Comparison of ENCODE assay signal across 9 cellular contexts in the genomic region with DNA sequence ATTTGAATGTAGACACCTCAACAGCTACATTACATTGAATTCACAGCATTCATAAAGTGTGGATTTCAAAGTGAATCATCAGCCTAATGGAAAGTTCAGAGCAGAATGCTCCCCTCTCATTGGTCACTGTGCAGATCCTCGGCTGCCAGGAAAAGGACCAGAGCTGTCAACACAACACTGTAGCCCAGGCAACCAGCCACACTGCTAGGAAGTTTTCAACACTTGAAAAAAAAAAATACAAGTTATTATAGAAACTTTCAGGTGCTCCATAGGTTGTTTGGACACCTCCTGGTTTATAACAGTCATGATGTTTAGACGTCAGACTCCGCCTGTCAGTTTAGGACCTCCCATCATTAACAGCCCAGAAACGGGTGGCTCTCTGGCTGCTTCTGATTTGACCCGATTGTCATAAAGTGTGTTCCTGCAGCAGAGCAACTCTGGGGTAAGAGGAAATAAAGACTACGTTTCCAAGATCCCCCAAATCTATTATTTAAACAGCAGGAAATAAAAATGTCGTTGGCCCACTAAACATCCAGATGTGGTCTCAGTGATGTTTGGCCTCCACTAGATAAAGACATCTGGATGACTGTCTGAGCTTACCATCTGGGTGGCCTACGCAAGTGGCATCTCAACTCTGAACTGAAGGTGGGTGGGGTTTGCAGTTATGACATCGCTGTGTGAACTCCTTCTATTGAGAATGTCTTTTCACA.
A peak's percentile ranks its signal among the peaks of the same experiment; 100 is the strongest.
DNase-seq lines count a peak whose midpoint lies in the region; ATAC-seq and TF ChIP-seq lines count a peak whose summit lies in the region.
"Had no signal": no experiment of that assay in that cellular context is flagged by ENCODE, and none has a peak within 500 bp of the region (broad histone marks: within the 10 kb centered on the region; RNA-seq: fewer than 3 reads in every experiment).

No MANE protein-coding gene starts in this region.

- H3K36me3 ChIP-seq in CD8-positive, alpha-beta T cell (ENCODE audit: insufficient read depth, low read length) = no peaks in the 10 kb centered on the region
- H3K36me3 ChIP-seq in colonic mucosa (no peaks in the 10 kb centered on the region), mucosa of descending colon (ENCODE audit: low read depth) (no peaks in the 10 kb centered on the region)

- POLR2A ChIA-PET in CD8-positive, alpha-beta T cell (lab: Charles Lee) = no interaction called here

- no peak overlapping the region for H3K27ac Mint-ChIP-seq in CD8-positive, alpha-beta T cell
- peak overlapping the region in 2 of 7 donors; percentile 18 to 20 for H3K27ac Mint-ChIP-seq in CD14-positive monocyte

- TF ChIP-seq CTCF in CD8-positive, alpha-beta T cell (IDR thresholded peaks at IDR 0.05) = no peak
- TF ChIP-seq CTCF in colonic mucosa (IDR thresholded peaks at IDR 0.05) (no peak), mucosa of descending colon (IDR thresholded peaks at IDR 0.05) (no peak), CD14-positive monocyte (IDR thresholded peaks at IDR 0.05) (no peak)

- no peaks in the 10 kb centered on the region for H3K9me3 ChIP-seq in CD8-positive, alpha-beta T cell (ENCODE audit: low read length)
- no peaks in the 10 kb centered on the region for H3K9me3 ChIP-seq in colonic mucosa
- no peaks in the 10 kb centered on the region for H3K9me3 ChIP-seq in mucosa of descending colon

- no peak overlapping the region for H3K4me3 Mint-ChIP-seq in CD8-positive, alpha-beta T cell
- no peak overlapping the region for H3K4me3 Mint-ChIP-seq in CD14-positive monocyte

- H3K4me1 Mint-ChIP-seq in CD8-positive, alpha-beta T cell (ENCODE audit: low read depth) = no peaks in the 10 kb centered on the region
- peaks cover 3% of the 10 kb centered on the region for H3K4me1 Mint-ChIP-seq in CD14-positive monocyte

- no peak overlapping the region for H3K9ac ChIP-seq in colonic mucosa (ENCODE audit: low read depth in 2 of 2, low read length in 2 of 2)

- H3K27me3 ChIP-seq in CD8-positive, alpha-beta T cell (ENCODE audit: insufficient read depth, low read length) = no peaks in the 10 kb centered on the region
- no peaks in the 10 kb centered on the region for H3K27me3 ChIP-seq in colonic mucosa

- peaks cover 2% of the 10 kb centered on the region for H3K27me3 Mint-ChIP-seq in CD8-positive, alpha-beta T cell (ENCODE audit: low read depth)
- H3K27me3 Mint-ChIP-seq in CD14-positive monocyte (ENCODE audit: low read depth in 3 of 3) = peaks cover 0 to 2% (median 0%) of the 10 kb centered on the region in 3 donors

- no peak overlapping the region for H3K4me3 ChIP-seq in CD8-positive, alpha-beta T cell (ENCODE audit: low read depth, low read length)
- H3K4me3 ChIP-seq in colonic mucosa (no peak overlapping the region), mucosa of descending colon (no peak overlapping the region)

- intact Hi-C loops in CD8-positive, alpha-beta T cell (cut with DNase I, micrococcal nuclease) = no loop called here
- intact Hi-C loops in colonic mucosa (cut with DNase I) (no loop called here), mucosa of descending colon (cut with DNase I, micrococcal nuclease) (no loop called here), CD14-positive monocyte (cut with micrococcal nuclease) (no loop called here)

- no peaks in the 10 kb centered on the region for H3K4me1 ChIP-seq in CD8-positive, alpha-beta T cell (ENCODE audit: insufficient read depth, low read length)
- no peaks in the 10 kb centered on the region for H3K4me1 ChIP-seq in colonic mucosa
- H3K4me1 ChIP-seq in mucosa of descending colon (ENCODE audit: low read depth) = peaks cover 3% of the 10 kb centered on the region

- DNase-seq in CD8-positive, alpha-beta T cell = peak in 1 of 7 experiments; percentile 20
- peak; percentile 91 for DNase-seq in NCI-H226
- DNase-seq in colonic mucosa = peak; percentile 43
- DNase-seq in mucosa of descending colon = peak; percentile 41 to 45 (median 41)
- no peak for DNase-seq in occipital lobe (lab: John Stamatoyannopoulos, UW)
- DNase-seq in CD14-positive monocyte (ENCODE audit: low spot score) = no peak
- DNase-seq in T-helper 9 cell = no peak
- DNase-seq: NCI-H146 had no signal

- CTCF ChIA-PET in CD8-positive, alpha-beta T cell (lab: Charles Lee) = no interaction called here

- no peaks in the 10 kb centered on the region for H3K9me3 Mint-ChIP-seq in CD8-positive, alpha-beta T cell
- no peaks in the 10 kb centered on the region for H3K9me3 Mint-ChIP-seq in CD14-positive monocyte

- no peaks in the 10 kb centered on the region for H3K36me3 Mint-ChIP-seq in CD8-positive, alpha-beta T cell
- no peaks in the 10 kb centered on the region for H3K36me3 Mint-ChIP-seq in CD14-positive monocyte

- ATAC-seq in CD8-positive, alpha-beta T cell = peak; percentile 20
- ATAC-seq in mucosa of descending colon (peak; percentile 90), HG02970 (IDR thresholded peaks at IDR 0.05; ENCODE audit: low FRiP score, unreplicated experiment) (no peak)

- H3K27ac ChIP-seq in CD8-positive, alpha-beta T cell (ENCODE audit: low read depth, low read length) = no peak overlapping the region
- H3K27ac ChIP-seq in colonic mucosa = no peak overlapping the region

Comparison
In these comparisons a context has a peak if more than half of its experiments do, and no peak if none do; other contexts are left out.
1. DNase-seq: peak in NCI-H226 (single experiment), colonic mucosa (single experiment) and mucosa of descending colon (3 of 3); none in occipital lobe (single experiment), CD14-positive monocyte (single experiment) and T-helper 9 cell (single experiment).